In the genomic region with DNA sequence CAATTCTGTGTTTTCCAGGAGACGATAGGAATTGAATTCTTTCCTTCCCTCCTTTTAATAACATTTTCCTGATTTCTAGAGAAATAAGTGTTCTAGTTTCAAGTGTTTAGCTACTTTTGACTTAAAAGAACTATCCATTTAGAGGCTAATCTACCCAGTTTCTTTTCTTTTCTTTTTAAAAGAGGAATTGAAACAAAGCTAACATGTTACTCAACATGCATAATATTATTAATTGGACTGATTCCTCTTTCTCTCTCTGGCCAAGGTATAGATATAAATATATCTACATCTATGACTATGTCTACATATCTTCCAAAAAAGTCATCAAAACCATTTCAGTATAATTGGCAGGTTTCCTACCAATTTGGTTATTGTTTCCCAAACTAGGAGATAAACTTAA, we compare ENCODE assay signal across 23 cellular contexts.
DNase-seq lines count a peak whose midpoint lies in the region; ATAC-seq, FAIRE-seq and TF ChIP-seq lines count a peak whose summit lies in the region.
"Had no signal": no experiment of that assay in that cellular context is flagged by ENCODE, and none has a peak within 500 bp of the region (broad histone marks: within the 10 kb centered on the region; RNA-seq: fewer than 3 reads in every experiment).

No MANE protein-coding gene starts in this region.

- H3K79me2 ChIP-seq in Karpas-422 (ENCODE audit: low read length): no peaks in the 10 kb centered on the region

- no peak for TF ChIP-seq POLR2A in GM12892 (IDR thresholded peaks at IDR 0.05; ENCODE audit: low read depth, low read length)

- no peak overlapping the region for H3K27ac ChIP-seq in Karpas-422 (ENCODE audit: low read length)
- no peak overlapping the region for H3K27ac ChIP-seq in small intestine (ENCODE audit: low read depth in 1 of 2, low read length in 1 of 2)
- H3K27ac ChIP-seq: KMS-11, lower lobe of right lung, SK-N-MC, uterus had no signal

- 60 to 96% (median 95%) methylated on average over 1 of the region's 1 CpG for WGBS in small intestine, 3 donors

- H3K4me1 ChIP-seq in Karpas-422 (ENCODE audit: low read length): peaks cover 8% of the 10 kb centered on the region; the same call in 1 of the 2 replicates
- no peaks in the 10 kb centered on the region for H3K4me1 ChIP-seq in small intestine (ENCODE audit: control insufficient read depth in 2 of 2, insufficient read depth in 1 of 2, low read depth in 1 of 2, low read length in 1 of 2)
- H3K4me1 ChIP-seq: lower lobe of right lung, uterus had no signal

- H3K4me3 ChIP-seq in Karpas-422 (ENCODE audit: low read length) (no peak overlapping the region), small intestine (ENCODE audit: low read depth in 1 of 2, low read length in 2 of 2) (no peak overlapping the region)
- H3K4me3 ChIP-seq: lower lobe of right lung, SK-N-MC, uterus had no signal

- H3K9me2 ChIP-seq in Karpas-422 (replicated peaks; ENCODE audit: insufficient read depth, low read length): no peaks in the 10 kb centered on the region

- H3K36me3 ChIP-seq in Karpas-422 (ENCODE audit: insufficient read depth, low read length): no peaks in the 10 kb centered on the region
- H3K36me3 ChIP-seq in small intestine (ENCODE audit: control insufficient read depth in 2 of 2, insufficient read depth in 2 of 2, low read length in 2 of 2): no peaks in the 10 kb centered on the region
- H3K36me3 ChIP-seq: lower lobe of right lung, uterus had no signal

- peak; percentile 83 for ATAC-seq in GM18511 (IDR thresholded peaks at IDR 0.05; ENCODE audit: unreplicated experiment)
- peak; percentile 49 for ATAC-seq in GM21360 (IDR thresholded peaks at IDR 0.05; ENCODE audit: unreplicated experiment)
- ATAC-seq in HG02970 (IDR thresholded peaks at IDR 0.05; ENCODE audit: low FRiP score, unreplicated experiment): peak; percentile 55
- ATAC-seq: activated naive CD4-positive, alpha-beta T cell treated with anti-CD3 and anti-CD28 coated beads, Interleukin-2, amount 50 U/mL, for 72 hours; lower lobe of right lung had no signal

- H3K27me3 ChIP-seq in Karpas-422 (ENCODE audit: low read length) (peaks cover 3% of the 10 kb centered on the region; the same call in 1 of the 2 replicates), small intestine (ENCODE audit: control insufficient read depth in 2 of 2, insufficient read depth in 2 of 2, low read length in 2 of 2) (no peaks in the 10 kb centered on the region)
- H3K27me3 ChIP-seq: uterus had no signal

- H2AFZ ChIP-seq in Karpas-422 (ENCODE audit: low read length): no peak overlapping the region

- no peaks in the 10 kb centered on the region for H4K20me1 ChIP-seq in Karpas-422 (ENCODE audit: insufficient read depth, low read depth, low read length)

- no peak overlapping the region for H3K4me2 ChIP-seq in Karpas-422 (ENCODE audit: low read depth, low read length, poor library complexity, severe bottlenecking)
- H3K4me2 ChIP-seq: KMS-11 had no signal

- FAIRE-seq in small intestine (lab: Jason Lieb, UNC): no peak
- no peak for FAIRE-seq in GM12892 (lab: Jason Lieb, UNC)
- FAIRE-seq: GM19239, keratinocyte had no signal

- no peaks in the 10 kb centered on the region for H3K9me3 ChIP-seq in Karpas-422 (ENCODE audit: low read length)
- H3K9me3 ChIP-seq in small intestine (ENCODE audit: control insufficient read depth, low read depth): no peaks in the 10 kb centered on the region
- H3K9me3 ChIP-seq: lower lobe of right lung, uterus had no signal

- DNase-seq in Karpas-422 (peak; percentile 50), SKM-1 (lab: John Stamatoyannopoulos, UW; ENCODE audit: unreplicated experiment) (no peak), small intestine (no peak), GM19238 (ENCODE audit: insufficient read length, low spot score) (no peak), GM12892 (ENCODE audit: insufficient read length) (no peak)
- DNase-seq: activated CD4-positive, alpha-beta T cell treated with anti-CD3 and anti-CD28 coated beads for 48 hours; aorta; dermis blood vessel endothelial cell; HFFc6; lower lobe of right lung; NCI-H1092; NCI-H2081 treated with DMSO at 0.1 percent for 48 hours; NK-92 treated with Interleukin-12 subunit alpha and Interleukin-12 subunit beta, amount 100 ng/mL, for 24 hours; T-helper 2 cell; uterus had no signal

- H3K9ac ChIP-seq in Karpas-422 (ENCODE audit: low read length): no peak overlapping the region
- H3K9ac ChIP-seq: KMS-11 had no signal
